In the genomic region with DNA sequence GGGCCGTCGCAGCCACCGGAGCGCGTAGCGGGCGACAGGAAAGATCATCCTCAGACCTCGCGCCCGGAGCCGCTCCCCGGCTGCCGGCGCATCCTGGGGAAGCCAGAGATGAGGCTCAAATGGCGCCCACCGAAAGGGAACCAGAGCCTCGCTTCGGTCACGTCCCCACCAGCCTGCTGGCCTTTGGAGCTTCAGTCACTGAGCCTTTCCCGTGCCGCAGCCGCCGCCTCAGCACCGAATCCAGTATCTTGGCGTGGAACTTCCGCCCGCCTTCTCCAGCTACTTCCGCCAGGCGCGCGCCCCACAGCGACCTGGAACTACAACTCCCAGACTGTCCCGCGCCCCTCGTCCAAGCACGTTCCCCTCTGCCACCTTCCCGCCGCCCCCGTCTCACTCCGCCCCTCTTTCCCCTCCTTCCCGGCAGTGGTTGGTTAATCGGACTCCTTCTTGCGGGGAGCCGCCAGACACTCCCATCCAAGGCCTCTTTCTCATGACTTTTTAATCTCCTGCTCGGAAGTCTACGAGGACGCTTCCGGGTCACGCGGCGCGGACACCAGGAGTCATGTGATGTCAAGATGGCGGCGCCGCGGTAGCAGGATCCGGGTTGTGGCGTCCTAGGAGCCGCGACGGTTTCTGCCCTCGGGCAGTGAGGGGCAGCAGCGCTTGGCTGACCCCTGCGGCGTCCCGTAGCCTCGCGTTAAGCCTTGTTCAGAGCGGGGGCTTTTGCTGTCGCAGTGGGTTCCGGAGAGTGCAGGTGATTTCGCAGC, we compare ENCODE assay signal across 1 cellular context.
TF ChIP-seq lines count a peak whose summit lies in the region.

A gene with protein sequence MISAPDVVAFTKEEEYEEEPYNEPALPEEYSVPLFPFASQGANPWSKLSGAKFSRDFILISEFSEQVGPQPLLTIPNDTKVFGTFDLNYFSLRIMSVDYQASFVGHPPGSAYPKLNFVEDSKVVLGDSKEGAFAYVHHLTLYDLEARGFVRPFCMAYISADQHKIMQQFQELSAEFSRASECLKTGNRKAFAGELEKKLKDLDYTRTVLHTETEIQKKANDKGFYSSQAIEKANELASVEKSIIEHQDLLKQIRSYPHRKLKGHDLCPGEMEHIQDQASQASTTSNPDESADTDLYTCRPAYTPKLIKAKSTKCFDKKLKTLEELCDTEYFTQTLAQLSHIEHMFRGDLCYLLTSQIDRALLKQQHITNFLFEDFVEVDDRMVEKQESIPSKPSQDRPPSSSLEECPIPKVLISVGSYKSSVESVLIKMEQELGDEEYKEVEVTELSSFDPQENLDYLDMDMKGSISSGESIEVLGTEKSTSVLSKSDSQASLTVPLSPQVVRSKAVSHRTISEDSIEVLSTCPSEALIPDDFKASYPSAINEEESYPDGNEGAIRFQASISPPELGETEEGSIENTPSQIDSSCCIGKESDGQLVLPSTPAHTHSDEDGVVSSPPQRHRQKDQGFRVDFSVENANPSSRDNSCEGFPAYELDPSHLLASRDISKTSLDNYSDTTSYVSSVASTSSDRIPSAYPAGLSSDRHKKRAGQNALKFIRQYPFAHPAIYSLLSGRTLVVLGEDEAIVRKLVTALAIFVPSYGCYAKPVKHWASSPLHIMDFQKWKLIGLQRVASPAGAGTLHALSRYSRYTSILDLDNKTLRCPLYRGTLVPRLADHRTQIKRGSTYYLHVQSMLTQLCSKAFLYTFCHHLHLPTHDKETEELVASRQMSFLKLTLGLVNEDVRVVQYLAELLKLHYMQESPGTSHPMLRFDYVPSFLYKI (plus strand): TSS at position 563 of the 767 bp plus-strand sequence. CDS start 497 bp downstream, outside the sequence.
A gene with protein sequence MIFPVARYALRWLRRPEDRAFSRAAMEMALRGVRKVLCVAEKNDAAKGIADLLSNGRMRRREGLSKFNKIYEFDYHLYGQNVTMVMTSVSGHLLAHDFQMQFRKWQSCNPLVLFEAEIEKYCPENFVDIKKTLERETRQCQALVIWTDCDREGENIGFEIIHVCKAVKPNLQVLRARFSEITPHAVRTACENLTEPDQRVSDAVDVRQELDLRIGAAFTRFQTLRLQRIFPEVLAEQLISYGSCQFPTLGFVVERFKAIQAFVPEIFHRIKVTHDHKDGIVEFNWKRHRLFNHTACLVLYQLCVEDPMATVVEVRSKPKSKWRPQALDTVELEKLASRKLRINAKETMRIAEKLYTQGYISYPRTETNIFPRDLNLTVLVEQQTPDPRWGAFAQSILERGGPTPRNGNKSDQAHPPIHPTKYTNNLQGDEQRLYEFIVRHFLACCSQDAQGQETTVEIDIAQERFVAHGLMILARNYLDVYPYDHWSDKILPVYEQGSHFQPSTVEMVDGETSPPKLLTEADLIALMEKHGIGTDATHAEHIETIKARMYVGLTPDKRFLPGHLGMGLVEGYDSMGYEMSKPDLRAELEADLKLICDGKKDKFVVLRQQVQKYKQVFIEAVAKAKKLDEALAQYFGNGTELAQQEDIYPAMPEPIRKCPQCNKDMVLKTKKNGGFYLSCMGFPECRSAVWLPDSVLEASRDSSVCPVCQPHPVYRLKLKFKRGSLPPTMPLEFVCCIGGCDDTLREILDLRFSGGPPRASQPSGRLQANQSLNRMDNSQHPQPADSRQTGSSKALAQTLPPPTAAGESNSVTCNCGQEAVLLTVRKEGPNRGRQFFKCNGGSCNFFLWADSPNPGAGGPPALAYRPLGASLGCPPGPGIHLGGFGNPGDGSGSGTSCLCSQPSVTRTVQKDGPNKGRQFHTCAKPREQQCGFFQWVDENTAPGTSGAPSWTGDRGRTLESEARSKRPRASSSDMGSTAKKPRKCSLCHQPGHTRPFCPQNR (minus strand): TSS at position 264 of the 767 bp plus-strand sequence. CDS start 216 bp downstream, at position 48.

TF ChIP-seq in SK-N-SH, 30 proteins besides CTCF, POLR2A, EP300 and RAD21 (continued from another document):
- TF ChIP-seq TCF12 (IDR thresholded peaks at IDR 0.05) (no peak; the same call in 1 of the 2 replicates), GABPA (IDR thresholded peaks at IDR 0.05; ENCODE audit: low read depth) (peak; percentile 89), EZH2phosphoT487 (IDR thresholded peaks at IDR 0.05; ENCODE audit: borderline replicate concordance, low read depth) (no peak), RXRA (IDR thresholded peaks at IDR 0.05; ENCODE audit: borderline replicate concordance, low read depth) (no peak), NFIC (IDR thresholded peaks at IDR 0.05; ENCODE audit: borderline replicate concordance) (no peak), TAF1 (IDR thresholded peaks at IDR 0.05; ENCODE audit: borderline replicate concordance, low read depth, low read length) (peak; percentile 78), CHD2 (IDR thresholded peaks at IDR 0.05; ENCODE audit: low read length, partially characterized antibody) (peak; percentile 33)
- TF ChIP-seq, protein P1, sequence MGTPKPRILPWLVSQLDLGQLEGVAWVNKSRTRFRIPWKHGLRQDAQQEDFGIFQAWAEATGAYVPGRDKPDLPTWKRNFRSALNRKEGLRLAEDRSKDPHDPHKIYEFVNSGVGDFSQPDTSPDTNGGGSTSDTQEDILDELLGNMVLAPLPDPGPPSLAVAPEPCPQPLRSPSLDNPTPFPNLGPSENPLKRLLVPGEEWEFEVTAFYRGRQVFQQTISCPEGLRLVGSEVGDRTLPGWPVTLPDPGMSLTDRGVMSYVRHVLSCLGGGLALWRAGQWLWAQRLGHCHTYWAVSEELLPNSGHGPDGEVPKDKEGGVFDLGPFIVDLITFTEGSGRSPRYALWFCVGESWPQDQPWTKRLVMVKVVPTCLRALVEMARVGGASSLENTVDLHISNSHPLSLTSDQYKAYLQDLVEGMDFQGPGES (IDR thresholded peaks at IDR 0.05; ENCODE audit: low read depth, low read length): no peak
- TF ChIP-seq, protein P2, sequence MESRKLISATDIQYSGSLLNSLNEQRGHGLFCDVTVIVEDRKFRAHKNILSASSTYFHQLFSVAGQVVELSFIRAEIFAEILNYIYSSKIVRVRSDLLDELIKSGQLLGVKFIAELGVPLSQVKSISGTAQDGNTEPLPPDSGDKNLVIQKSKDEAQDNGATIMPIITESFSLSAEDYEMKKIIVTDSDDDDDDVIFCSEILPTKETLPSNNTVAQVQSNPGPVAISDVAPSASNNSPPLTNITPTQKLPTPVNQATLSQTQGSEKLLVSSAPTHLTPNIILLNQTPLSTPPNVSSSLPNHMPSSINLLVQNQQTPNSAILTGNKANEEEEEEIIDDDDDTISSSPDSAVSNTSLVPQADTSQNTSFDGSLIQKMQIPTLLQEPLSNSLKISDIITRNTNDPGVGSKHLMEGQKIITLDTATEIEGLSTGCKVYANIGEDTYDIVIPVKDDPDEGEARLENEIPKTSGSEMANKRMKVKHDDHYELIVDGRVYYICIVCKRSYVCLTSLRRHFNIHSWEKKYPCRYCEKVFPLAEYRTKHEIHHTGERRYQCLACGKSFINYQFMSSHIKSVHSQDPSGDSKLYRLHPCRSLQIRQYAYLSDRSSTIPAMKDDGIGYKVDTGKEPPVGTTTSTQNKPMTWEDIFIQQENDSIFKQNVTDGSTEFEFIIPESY (IDR thresholded peaks at IDR 0.05; ENCODE audit: borderline replicate concordance, low read depth): 0 out of 2 replicates have a peak, but pooled peaks have one; percentile 27
- TF ChIP-seq, protein P3, sequence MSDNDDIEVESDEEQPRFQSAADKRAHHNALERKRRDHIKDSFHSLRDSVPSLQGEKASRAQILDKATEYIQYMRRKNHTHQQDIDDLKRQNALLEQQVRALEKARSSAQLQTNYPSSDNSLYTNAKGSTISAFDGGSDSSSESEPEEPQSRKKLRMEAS (IDR thresholded peaks at IDR 0.05; ENCODE audit: low read depth): peak; percentile 90
- TF ChIP-seq, protein P4, sequence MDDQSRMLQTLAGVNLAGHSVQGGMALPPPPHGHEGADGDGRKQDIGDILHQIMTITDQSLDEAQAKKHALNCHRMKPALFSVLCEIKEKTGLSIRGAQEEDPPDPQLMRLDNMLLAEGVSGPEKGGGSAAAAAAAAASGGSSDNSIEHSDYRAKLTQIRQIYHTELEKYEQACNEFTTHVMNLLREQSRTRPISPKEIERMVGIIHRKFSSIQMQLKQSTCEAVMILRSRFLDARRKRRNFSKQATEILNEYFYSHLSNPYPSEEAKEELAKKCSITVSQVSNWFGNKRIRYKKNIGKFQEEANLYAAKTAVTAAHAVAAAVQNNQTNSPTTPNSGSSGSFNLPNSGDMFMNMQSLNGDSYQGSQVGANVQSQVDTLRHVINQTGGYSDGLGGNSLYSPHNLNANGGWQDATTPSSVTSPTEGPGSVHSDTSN (IDR thresholded peaks at IDR 0.05): no peak
- TF ChIP-seq, protein P5, sequence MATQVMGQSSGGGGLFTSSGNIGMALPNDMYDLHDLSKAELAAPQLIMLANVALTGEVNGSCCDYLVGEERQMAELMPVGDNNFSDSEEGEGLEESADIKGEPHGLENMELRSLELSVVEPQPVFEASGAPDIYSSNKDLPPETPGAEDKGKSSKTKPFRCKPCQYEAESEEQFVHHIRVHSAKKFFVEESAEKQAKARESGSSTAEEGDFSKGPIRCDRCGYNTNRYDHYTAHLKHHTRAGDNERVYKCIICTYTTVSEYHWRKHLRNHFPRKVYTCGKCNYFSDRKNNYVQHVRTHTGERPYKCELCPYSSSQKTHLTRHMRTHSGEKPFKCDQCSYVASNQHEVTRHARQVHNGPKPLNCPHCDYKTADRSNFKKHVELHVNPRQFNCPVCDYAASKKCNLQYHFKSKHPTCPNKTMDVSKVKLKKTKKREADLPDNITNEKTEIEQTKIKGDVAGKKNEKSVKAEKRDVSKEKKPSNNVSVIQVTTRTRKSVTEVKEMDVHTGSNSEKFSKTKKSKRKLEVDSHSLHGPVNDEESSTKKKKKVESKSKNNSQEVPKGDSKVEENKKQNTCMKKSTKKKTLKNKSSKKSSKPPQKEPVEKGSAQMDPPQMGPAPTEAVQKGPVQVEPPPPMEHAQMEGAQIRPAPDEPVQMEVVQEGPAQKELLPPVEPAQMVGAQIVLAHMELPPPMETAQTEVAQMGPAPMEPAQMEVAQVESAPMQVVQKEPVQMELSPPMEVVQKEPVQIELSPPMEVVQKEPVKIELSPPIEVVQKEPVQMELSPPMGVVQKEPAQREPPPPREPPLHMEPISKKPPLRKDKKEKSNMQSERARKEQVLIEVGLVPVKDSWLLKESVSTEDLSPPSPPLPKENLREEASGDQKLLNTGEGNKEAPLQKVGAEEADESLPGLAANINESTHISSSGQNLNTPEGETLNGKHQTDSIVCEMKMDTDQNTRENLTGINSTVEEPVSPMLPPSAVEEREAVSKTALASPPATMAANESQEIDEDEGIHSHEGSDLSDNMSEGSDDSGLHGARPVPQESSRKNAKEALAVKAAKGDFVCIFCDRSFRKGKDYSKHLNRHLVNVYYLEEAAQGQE (IDR thresholded peaks at IDR 0.05; ENCODE audit: low read depth, low read length): no peak
